20 cellular contexts compared by ENCODE assay signal in genomic region chr2:238505892-238506280, GRCh38.
"Had no signal": no experiment of that assay in that cellular context is flagged by ENCODE, and none has a peak within 500 bp of the region (broad histone marks: within the 10 kb centered on the region; RNA-seq: fewer than 3 reads in every experiment).

No MANE protein-coding gene starts in this region.

- H2AFZ ChIP-seq: parathyroid adenoma had no signal

- H3K27me3 Mint-ChIP-seq: activated naive CD4-positive, alpha-beta T cell treated with anti-CD3 and anti-CD28 coated beads, Interleukin-2, amount 50 U/mL, for 24 hours had no signal

- H3K4me3 Mint-ChIP-seq: activated naive CD4-positive, alpha-beta T cell treated with anti-CD3 and anti-CD28 coated beads, Interleukin-2, amount 50 U/mL, for 24 hours; memory B cell; nephron; WTC11 had no signal

- H3K4me1 ChIP-seq: ascending aorta, breast epithelium, heart right ventricle, parathyroid adenoma, thyroid gland, upper lobe of right lung had no signal

- H3K27ac Mint-ChIP-seq: activated naive CD4-positive, alpha-beta T cell treated with anti-CD3 and anti-CD28 coated beads, Interleukin-2, amount 50 U/mL, for 24 hours; memory B cell; T-cell; WTC11 had no signal

- H3K27ac ChIP-seq: ascending aorta, breast epithelium, epithelial cell of prostate, heart right ventricle, parathyroid adenoma, thyroid gland, upper lobe of right lung had no signal

- H3K9me3 Mint-ChIP-seq: activated naive CD4-positive, alpha-beta T cell treated with anti-CD3 and anti-CD28 coated beads, Interleukin-2, amount 50 U/mL, for 24 hours; nephron; T-cell had no signal

- H3K36me3 Mint-ChIP-seq: activated naive CD4-positive, alpha-beta T cell treated with anti-CD3 and anti-CD28 coated beads, Interleukin-2, amount 50 U/mL, for 24 hours; T-cell had no signal

- H3K27me3 ChIP-seq: ascending aorta, breast epithelium, thyroid gland, upper lobe of right lung had no signal

- ATAC-seq: heart right ventricle; left colon; stimulated activated naive CD8-positive, alpha-beta T cell treated with anti-CD3 and anti-CD28 coated beads, Interleukin-15, Interleukin-2, amounts not matched to agents 100 U/mL and 50 U/mL, for 24 hours; upper lobe of right lung; WTC11 had no signal

- FAIRE-seq: keratinocyte had no signal

- H3K9me3 ChIP-seq: ascending aorta, breast epithelium, heart right ventricle, thyroid gland, upper lobe of right lung had no signal

- H3K79me2 ChIP-seq: parathyroid adenoma had no signal

- H3K4me1 Mint-ChIP-seq: activated naive CD4-positive, alpha-beta T cell treated with anti-CD3 and anti-CD28 coated beads, Interleukin-2, amount 50 U/mL, for 24 hours; memory B cell had no signal

- H3K4me3 ChIP-seq: ascending aorta, breast epithelium, heart right ventricle, thyroid gland, upper lobe of right lung had no signal

- H3K36me3 ChIP-seq: ascending aorta, breast epithelium, heart right ventricle, thyroid gland, upper lobe of right lung had no signal

- DNase-seq: activated CD4-positive, alpha-beta T cell treated with anti-CD3 and anti-CD28 coated beads, Interleukin-2, amount 50 U/mL, for 4 hours; activated gamma-delta T cell; activated T-cell treated with anti-CD3 and anti-CD28 coated beads for 4 hours; heart right ventricle; left colon; stimulated activated CD4-positive, alpha-beta T cell treated with anti-CD3 and anti-CD28 coated beads, Interleukin-4, amount 100 ng/mL, for 24 hours; stimulated activated naive CD8-positive, alpha-beta T cell treated with anti-CD3 and anti-CD28 coated beads, Interleukin-15, Interleukin-2, amounts not matched to agents 100 U/mL and 50 U/mL, for 24 hours; T-helper 9 cell; thyroid gland had no signal

- H3K9ac ChIP-seq: parathyroid adenoma had no signal
